Comparison of ENCODE assay signal across 30 cellular contexts in the genomic region with DNA sequence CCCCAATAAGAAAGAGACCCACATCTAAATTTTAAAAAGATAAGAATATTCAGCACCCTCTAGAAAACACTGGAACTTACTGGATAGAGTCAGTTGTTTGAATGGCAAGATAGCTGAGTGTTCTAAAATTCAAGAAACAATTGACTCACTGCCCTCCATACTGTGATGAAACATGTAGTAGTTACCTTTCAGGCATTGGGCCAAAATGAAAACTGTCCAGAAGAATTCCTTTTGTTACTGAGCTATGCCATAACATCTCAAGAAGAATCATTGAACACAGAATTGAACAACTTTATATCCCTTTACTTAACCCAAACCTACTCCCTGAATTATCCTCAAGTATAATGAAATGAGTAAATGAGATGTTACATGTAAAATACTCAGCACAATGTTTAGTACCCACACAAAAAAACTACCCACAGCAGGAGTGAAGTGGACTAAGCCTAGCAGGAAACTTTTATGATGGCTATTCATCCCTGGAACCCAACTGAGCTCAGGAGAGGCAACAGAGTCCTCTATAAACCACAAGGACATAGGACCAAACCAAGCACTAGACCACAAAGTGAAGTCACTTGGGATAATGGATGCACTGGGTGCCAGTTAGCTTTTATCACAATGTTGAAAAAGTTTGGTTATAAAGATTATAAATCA.
"Had no signal": no experiment of that assay in that cellular context is flagged by ENCODE, and none has a peak within 500 bp of the region (broad histone marks: within the 10 kb centered on the region; RNA-seq: fewer than 3 reads in every experiment).

No MANE protein-coding gene starts in this region.

- H3K4me1 Mint-ChIP-seq: activated CD4-positive, alpha-beta T cell treated with anti-CD3 and anti-CD28 coated beads for 36 hours; activated T-helper 17 cell treated with anti-CD3 and anti-CD28 coated beads, Interleukin-2, amount 50 U/mL, for 72 hours; memory B cell; WTC11 had no signal

- H3K4me1 ChIP-seq: adrenal gland, ascending aorta, gastroesophageal sphincter, prostate gland, right atrium auricular region, spleen, testis, uterus had no signal

- H3K36me3 Mint-ChIP-seq: activated naive CD8-positive, alpha-beta T cell; memory B cell; natural killer cell treated with Interleukin-12 subunit alpha and Interleukin-12 subunit beta and Interleukin-15 and Interleukin-18, amount 100 ng/mL, for 72 hours had no signal

- H3K27ac Mint-ChIP-seq: activated CD4-positive, alpha-beta T cell treated with anti-CD3 and anti-CD28 coated beads for 36 hours; activated naive CD8-positive, alpha-beta T cell; activated T-cell treated with anti-CD3 and anti-CD28 coated beads, Interleukin-2, amount 50 U/mL, for 24 hours; activated T-helper 17 cell treated with anti-CD3 and anti-CD28 coated beads, Interleukin-2, amount 50 U/mL, for 72 hours; dendritic cell treated with granulocyte-macrophage colony-stimulating factor and Interleukin-4, amounts not matched to agents 40 ng/mL and 50 ng/mL, for 4 days; memory B cell; natural killer cell treated with Interleukin-12 subunit alpha and Interleukin-12 subunit beta and Interleukin-15 and Interleukin-18, amount 100 ng/mL, for 72 hours; WTC11 had no signal

- H3K27me3 ChIP-seq: adrenal gland, ascending aorta, cardiac muscle cell, ovary, right atrium auricular region, testis, uterus had no signal

- H3K36me3 ChIP-seq: adrenal gland, ascending aorta, cardiac muscle cell, gastroesophageal sphincter, neutrophil, ovary, prostate gland, right atrium auricular region, spleen, uterus had no signal

- DNase-seq: activated CD4-positive, alpha-beta T cell treated with anti-CD3 and anti-CD28 coated beads for 36 hours; activated CD4-positive, alpha-beta T cell treated with anti-CD3 and anti-CD28 coated beads, Interleukin-2, amount 50 U/mL, for 4 hours; activated CD8-positive, alpha-beta memory T cell treated with anti-CD3 and anti-CD28 coated beads for 24 hours; activated CD8-positive, alpha-beta memory T cell treated with anti-CD3 and anti-CD28 coated beads, Interleukin-2, amount 50 U/mL, for 4 hours; activated T-cell treated with anti-CD3 and anti-CD28 coated beads, Interleukin-2, amount 50 U/mL, for 24 hours; adrenal gland; effector CD8-positive, alpha-beta T cell; head of caudate nucleus; hypothalamus; left ventricle myocardium superior; ovary; spleen; stimulated activated CD4-positive, alpha-beta T cell treated with anti-CD3 and anti-CD28 coated beads, Interleukin-4, amount 100 ng/mL, for 1 hour; stimulated activated naive CD4-positive, alpha-beta T cell; T-helper 9 cell; testis; trophoblast cell; uterus had no signal

- H3K4me3 ChIP-seq: adrenal gland, ascending aorta, cardiac muscle cell, gastroesophageal sphincter, ovary, prostate gland, right atrium auricular region, spleen, testis, uterus had no signal

- H3K9me3 ChIP-seq: adrenal gland, ascending aorta, gastroesophageal sphincter, neutrophil, ovary, prostate gland, right atrium auricular region, spleen, testis, uterus had no signal

- H3K27ac ChIP-seq: adrenal gland, ascending aorta, cardiac muscle cell, gastroesophageal sphincter, neutrophil, ovary, prostate gland, right atrium auricular region, spleen, testis, uterus had no signal

- H3K9me3 Mint-ChIP-seq: activated T-cell treated with anti-CD3 and anti-CD28 coated beads, Interleukin-2, amount 50 U/mL, for 24 hours; activated T-helper 17 cell treated with anti-CD3 and anti-CD28 coated beads, Interleukin-2, amount 50 U/mL, for 72 hours; dendritic cell treated with granulocyte-macrophage colony-stimulating factor and Interleukin-4, amounts not matched to agents 40 ng/mL and 50 ng/mL, for 4 days; memory B cell; natural killer cell treated with Interleukin-12 subunit alpha and Interleukin-12 subunit beta and Interleukin-15 and Interleukin-18, amount 100 ng/mL, for 72 hours had no signal

- H3K4me3 Mint-ChIP-seq: activated CD4-positive, alpha-beta T cell treated with anti-CD3 and anti-CD28 coated beads for 36 hours; activated naive CD8-positive, alpha-beta T cell; activated T-cell treated with anti-CD3 and anti-CD28 coated beads, Interleukin-2, amount 50 U/mL, for 24 hours; activated T-helper 17 cell treated with anti-CD3 and anti-CD28 coated beads, Interleukin-2, amount 50 U/mL, for 72 hours; dendritic cell treated with granulocyte-macrophage colony-stimulating factor and Interleukin-4, amounts not matched to agents 40 ng/mL and 50 ng/mL, for 4 days; memory B cell; natural killer cell treated with Interleukin-12 subunit alpha and Interleukin-12 subunit beta and Interleukin-15 and Interleukin-18, amount 100 ng/mL, for 72 hours; WTC11 had no signal

- ATAC-seq: activated CD4-positive, alpha-beta T cell treated with anti-CD3 and anti-CD28 coated beads for 36 hours; activated T-helper 17 cell treated with anti-CD3 and anti-CD28 coated beads, Interleukin-2, amount 50 U/mL, for 72 hours; gastroesophageal sphincter; left ventricle myocardium superior; natural killer cell treated with Interleukin-12 subunit alpha and Interleukin-12 subunit beta and Interleukin-15 and Interleukin-18, amount 100 ng/mL, for 72 hours; WTC11 had no signal
